ENCODE assay signal across 24 cellular contexts in genomic region chr1:43910359-43910758, GRCh38. TPM values are rescaled to one million over a fixed set of nuclear protein-coding genes. Genes with fewer than 3 reads are reported as not detected.
A peak's percentile ranks its signal among the peaks of the same experiment; 100 is the strongest.
DNase-seq lines count a peak whose midpoint lies in the region; ATAC-seq, FAIRE-seq and TF ChIP-seq lines count a peak whose summit lies in the region.
"Had no signal": no experiment of that assay in that cellular context is flagged by ENCODE, and none has a peak within 500 bp of the region (broad histone marks: within the 10 kb centered on the region; RNA-seq: fewer than 3 reads in every experiment).

No MANE protein-coding gene starts in this region.

- TF ChIP-seq EP300 in K562 (IDR thresholded peaks at IDR 0.05; ENCODE audit: low read length): no peak

- no peak for ATAC-seq in K562
- ATAC-seq: Panc1, T-helper 17 cell had no signal

- H3K4me3 Mint-ChIP-seq in CD8-positive, alpha-beta memory T cell: no peak overlapping the region
- H3K4me3 Mint-ChIP-seq: HFFc6, T-helper 17 cell had no signal

- no peaks in the 10 kb centered on the region for H3K79me2 ChIP-seq in OCI-LY7 (ENCODE audit: insufficient read depth, low read depth, low read length)
- H3K79me2 ChIP-seq in K562 (ENCODE audit: control insufficient read depth, insufficient read depth, low read length): no peaks in the 10 kb centered on the region

- no peak for FAIRE-seq in K562 (lab: Jason Lieb, UNC)

- no peak overlapping the region for H3K14ac ChIP-seq in neuronal stem cell (ENCODE audit: low read length)

- POLR2A ChIA-PET in GM10248 (lab: Yijun Ruan, JAX) (no interaction called here), OCI-LY7 (lab: Charles Lee) (no interaction called here), K562 (lab: Yijun Ruan, JAX) (interaction anchor here (0.8 kb wide), 1 partner anchor 8 kb away, joined by 3 read pairs; no protein-coding TSS in a partner anchor)
- POLR2A ChIA-PET in CD8-positive, alpha-beta memory T cell (lab: Charles Lee): no interaction called here

- H4K91ac ChIP-seq in neuronal stem cell (ENCODE audit: low read depth, low read length, poor library complexity): no peak overlapping the region

- H2BK12ac ChIP-seq in neuronal stem cell (ENCODE audit: low read length): no peak overlapping the region

- WGBS in K562 (ENCODE audit: insufficient coverage, low coverage, missing lambda C conversion rate): 81% methylated on average over 1 of the region's 1 CpG
- no CpG with 5 or more reads among the region's 1 CpG for WGBS in neuronal stem cell (ENCODE audit: extremely low coverage in 2 of 2, insufficient read length in 2 of 2, insufficient replicate concordance in 1 of 2), 2 donors

- in situ Hi-C loops in GM13977 (cut with MboI; ENCODE audit: low pct_unique_long_range_greater_than_20kb, low sequenced_read_pairs, unreplicated experiment) (no loop called here), K562 (cut with MboI) (no loop called here)

- H3K9me1 ChIP-seq in K562 (ENCODE audit: control insufficient read depth, insufficient read depth, low read length): no peaks in the 10 kb centered on the region

- no peak overlapping the region for H2BK5ac ChIP-seq in neuronal stem cell (ENCODE audit: low read length)

- DNase-seq in GM10248 (ENCODE audit: extremely low spot score) (no peak), GM13977 (ENCODE audit: low spot score) (no peak), OCI-LY7 (ENCODE audit: low spot score) (no peak), K562 (ENCODE audit: extremely low read depth in 1 of 4, low spot score in 3 of 4) (no peak), 8988T (no peak), iPS-NIHi7 (ENCODE audit: extremely low spot score) (no peak), neuronal stem cell (ENCODE audit: low spot score) (no peak)
- no peak for DNase-seq in CD8-positive, alpha-beta memory T cell
- DNase-seq: BE2C, DMS79 treated with DMSO at 0.1 percent for 48 hours, H7, HFFc6, Kasumi-1, MG63, NCI-H1048, NCI-H1417 treated with DMSO at 0.1 percent for 48 hours, NCI-H1930, NCI-H2227 treated with DMSO at 0.1 percent for 48 hours, NCI-H510A treated with DMSO at 0.1 percent for 48 hours, NCI-H82, SW 1271, T-helper 17 cell had no signal

- no peaks in the 10 kb centered on the region for H3K36me3 ChIP-seq in OCI-LY7 (ENCODE audit: insufficient read depth, low read length)
- no peaks in the 10 kb centered on the region for H3K36me3 ChIP-seq in K562 (ENCODE audit: control insufficient read depth, insufficient read depth, low read length)
- no peaks in the 10 kb centered on the region for H3K36me3 ChIP-seq in CD8-positive, alpha-beta memory T cell (ENCODE audit: insufficient read depth, low read length)
- H3K36me3 ChIP-seq in neuronal stem cell (replicated peaks in 1 of 2; ENCODE audit: control insufficient read depth in 2 of 2, insufficient read depth in 2 of 2, low read length in 2 of 2): peaks cover 2 to 17% of the 10 kb centered on the region in 2 donors
- H3K36me3 ChIP-seq: BE2C, MG63 had no signal

- CTCF ChIA-PET in GM10248 (lab: Yijun Ruan, JAX): interaction anchor here (1.2 to 3.2 kb wide), 2 partner anchors 24 to 147 kb away, joined by 9 to 15 read pairs; no protein-coding TSS in a partner anchor
- CTCF ChIA-PET in OCI-LY7 (lab: Charles Lee; ENCODE audit: unreplicated experiment): no interaction called here
- CTCF ChIA-PET in K562 (lab: Yijun Ruan, JAX; ENCODE audit: low intra/inter-chr PET ratio): interaction anchor here (0.8 to 1.5 kb wide), 2 partner anchors 147 to 382 kb away, joined by 3 to 6 read pairs; no protein-coding TSS in a partner anchor
- CTCF ChIA-PET in CD8-positive, alpha-beta memory T cell (lab: Charles Lee): no interaction called here

- H4K8ac ChIP-seq in neuronal stem cell (ENCODE audit: low read depth, low read length): no peak overlapping the region

- H3K4me1 ChIP-seq in OCI-LY7 (ENCODE audit: insufficient read depth, low read length, poor library complexity, severe bottlenecking) (no peaks in the 10 kb centered on the region), K562 (replicated peaks in 1 of 2; ENCODE audit: control insufficient read depth in 2 of 2, insufficient read depth in 2 of 2, low read length in 2 of 2) (peaks cover 0 to 5% of the 10 kb centered on the region in 2 experiments; a peak in 1 of 5 replicates), neuronal stem cell (ENCODE audit: control insufficient read depth in 2 of 2, insufficient read depth in 1 of 2, low read depth in 1 of 2, low read length in 2 of 2) (peaks cover 0 to 15% of the 10 kb centered on the region in 2 donors)
- H3K4me1 ChIP-seq in CD8-positive, alpha-beta memory T cell (ENCODE audit: insufficient read depth, low read length): no peaks in the 10 kb centered on the region
- H3K4me1 ChIP-seq: BE2C, SJSA1 had no signal

- no peaks in the 10 kb centered on the region for H3K27me3 ChIP-seq in K562 (ENCODE audit: control insufficient read depth in 2 of 2, insufficient read depth in 2 of 2, low read length in 2 of 2)
- no peaks in the 10 kb centered on the region for H3K27me3 ChIP-seq in CD8-positive, alpha-beta memory T cell (ENCODE audit: insufficient read depth, low read length, poor library complexity, severe bottlenecking)
- no peaks in the 10 kb centered on the region for H3K27me3 ChIP-seq in neuronal stem cell (ENCODE audit: control insufficient read depth in 3 of 3, insufficient read depth in 3 of 3, low read depth in 1 of 3, low read length in 3 of 3)
- H3K27me3 ChIP-seq: BE2C, MG63, SJSA1 had no signal

- BruUV-seq in OCI-LY7 (replicated peaks; lab: Mats Ljungman, UMichigan): no TSS peak
- no TSS peak for BruUV-seq in K562 (replicated peaks; lab: Mats Ljungman, UMichigan)

- TF ChIP-seq RAD21 in K562 (CRISPR knock-in tag; conservative IDR thresholded peaks at IDR 0.05 in 1 of 2, IDR thresholded peaks at IDR 0.05 in 1 of 2): peak; percentile 13 to 34; a peak in 2 of 4 replicates

- H3K4me2 ChIP-seq in OCI-LY7 (ENCODE audit: low read length) (no peak overlapping the region), K562 (ENCODE audit: insufficient read depth, low read length) (no peak overlapping the region), neuronal stem cell (ENCODE audit: insufficient read depth, low read length, poor library complexity, severe bottlenecking) (no peak overlapping the region)

- TF ChIP-seq CTCF in GM10248 (IDR thresholded peaks at IDR 0.05; ENCODE audit: control extremely low read depth, extremely low read depth, low read depth, missing control alignments) (peak; percentile 11), GM13977 (IDR thresholded peaks at IDR 0.05; ENCODE audit: extremely low read depth, insufficient read depth, missing control alignments) (peak; percentile 35), OCI-LY7 (conservative IDR thresholded peaks at IDR 0.05; ENCODE audit: low read length) (0 out of 2 replicates have a peak, but pooled peaks have one; percentile 20), K562 (IDR thresholded peaks at IDR 0.05 in 2 of 3, conservative IDR thresholded peaks at IDR 0.05 in 1 of 3; ENCODE audit: insufficient read depth in 2 of 3, low read depth in 1 of 3, low read length in 3 of 3) (peak in 1 of 3 experiments; percentile 24; a peak in 1 of 6 replicates)

- H3K9ac ChIP-seq in K562 (ENCODE audit: insufficient read depth in 1 of 2, low read depth in 2 of 2, low read length in 2 of 2): no peak overlapping the region
- H3K9ac ChIP-seq in neuronal stem cell (ENCODE audit: low read depth, low read length, poor library complexity): no peak overlapping the region

- no peak overlapping the region for H2AK5ac ChIP-seq in neuronal stem cell (ENCODE audit: low read depth, low read length)

- no peak overlapping the region for H2BK120ac ChIP-seq in neuronal stem cell (ENCODE audit: low read depth, low read length)

- no peaks in the 10 kb centered on the region for H3K27me3 Mint-ChIP-seq in CD8-positive, alpha-beta memory T cell
- H3K27me3 Mint-ChIP-seq: T-helper 17 cell had no signal

- H2AFZ ChIP-seq in OCI-LY7 (ENCODE audit: low read length) (no peak overlapping the region), K562 (ENCODE audit: low read depth, low read length) (no peak overlapping the region), neuronal stem cell (ENCODE audit: low read length) (no peak overlapping the region)

- H3K4me1 Mint-ChIP-seq in CD8-positive, alpha-beta memory T cell: peaks cover 0 to 5% (median 2%) of the 10 kb centered on the region in 3 donors

- H3K36me3 Mint-ChIP-seq in CD8-positive, alpha-beta memory T cell: peaks cover 4 to 40% (median 13%) of the 10 kb centered on the region in 3 donors

- H3K4ac ChIP-seq in neuronal stem cell (ENCODE audit: low read length): no peak overlapping the region

- no peak overlapping the region for H2BK15ac ChIP-seq in neuronal stem cell (ENCODE audit: low read length)

- H3K27ac ChIP-seq in OCI-LY7 (ENCODE audit: low read depth, low read length, poor library complexity, severe bottlenecking) (no peak overlapping the region), K562 (ENCODE audit: extremely low read depth, low read depth, low read length) (no peak overlapping the region), neuronal stem cell (replicated peaks; ENCODE audit: low read length) (no peak overlapping the region)
- no peak overlapping the region for H3K27ac ChIP-seq in CD8-positive, alpha-beta memory T cell (ENCODE audit: low read depth, low read length)
- H3K27ac ChIP-seq: SJSA1 had no signal

- H3K18ac ChIP-seq in neuronal stem cell (ENCODE audit: low read length): no peak overlapping the region

- TF ChIP-seq POLR2A in K562 (conservative IDR thresholded peaks at IDR 0.05): no peak

- no peak overlapping the region for H3K23ac ChIP-seq in neuronal stem cell (ENCODE audit: low read depth, low read length, poor library complexity)

- no peak overlapping the region for H3K4me3 ChIP-seq in OCI-LY7 (ENCODE audit: low read depth, low read length, poor library complexity, severe bottlenecking)
- H3K4me3 ChIP-seq in K562: no peak overlapping the region
- H3K4me3 ChIP-seq in CD8-positive, alpha-beta memory T cell (ENCODE audit: low read length): no peak overlapping the region
- no peak overlapping the region for H3K4me3 ChIP-seq in neuronal stem cell (ENCODE audit: low read length in 2 of 2)
- H3K4me3 ChIP-seq: MG63, SJSA1 had no signal

- H3K9me3 ChIP-seq in OCI-LY7 (ENCODE audit: low read length) (no peaks in the 10 kb centered on the region), K562 (replicated peaks; ENCODE audit: control insufficient read depth, insufficient read depth, low read depth, low read length) (no peaks in the 10 kb centered on the region), neuronal stem cell (replicated peaks in 1 of 2; ENCODE audit: control insufficient read depth in 2 of 2, insufficient read depth in 1 of 2, low read depth in 1 of 2, low read length in 2 of 2) (no peaks in the 10 kb centered on the region)
- H3K9me3 ChIP-seq in CD8-positive, alpha-beta memory T cell (ENCODE audit: low read length): no peaks in the 10 kb centered on the region
- H3K9me3 ChIP-seq: BE2C, MG63, SJSA1 had no signal

- no peaks in the 10 kb centered on the region for H3K9me2 ChIP-seq in OCI-LY7 (ENCODE audit: insufficient read depth, low read length)

- intact Hi-C loops in OCI-LY7 (cut with micrococcal nuclease; ENCODE audit: unreplicated experiment): no loop called here
- intact Hi-C loops in K562 (cut with micrococcal nuclease): no loop called here

- H3K9me3 Mint-ChIP-seq in CD8-positive, alpha-beta memory T cell: no peaks in the 10 kb centered on the region
- H3K9me3 Mint-ChIP-seq: HFFc6 had no signal

- no peaks in the 10 kb centered on the region for H3K79me1 ChIP-seq in neuronal stem cell (ENCODE audit: low read depth, low read length)

- H4K20me1 ChIP-seq in OCI-LY7 (ENCODE audit: insufficient read depth, low read length) (no peaks in the 10 kb centered on the region), K562 (replicated peaks; ENCODE audit: control insufficient read depth, insufficient read depth, low read length) (no peaks in the 10 kb centered on the region)

- H3K27ac Mint-ChIP-seq in CD8-positive, alpha-beta memory T cell: peak overlapping the region in 1 of 8 donors; percentile 42
- H3K27ac Mint-ChIP-seq: HFFc6, T-helper 17 cell had no signal

RNA-seq across cellular contexts. Expression of gene ARTN, which starts 23.2 kb away (rescaled TPM):
- 0.44 TPM in 1 of 2 replicates, not detected in the other for total RNA-seq in OCI-LY7 (2014; rRNA removed; shearing (Covaris generic))
- total RNA-seq in OCI-LY7 (2022): 1.2 and 1.8 TPM in 2 replicates
- 0.74 TPM in 1 of 2 replicates, not detected in the other for total RNA-seq in K562 (2011; cell fraction: chromatin; rRNA removed; ENCODE audit: low replicate concordance)
- 0.92 and 1.0 TPM in 2 replicates for total RNA-seq in K562 (2011; cell fraction: nucleolus; rRNA removed)
- total RNA-seq in K562 (2011; cell fraction: nucleoplasm; rRNA removed): 0.44 and 0.61 TPM in 2 replicates
- not detected in 2 replicates for total RNA-seq in K562 (2014; rRNA removed)
- total RNA-seq in K562 (2014; rRNA removed; fragmentation: Illumina TruSeq; extraction: Trizol): not detected in 2 replicates
- not detected in 2 replicates for total RNA-seq in K562 (2015; rRNA removed; fragmentation: Illumina TruSeq; extraction: Trizol)
- 0.38 TPM in 1 of 2 replicates, not detected in the other for total RNA-seq in K562 (2021)
- 0.06 and 0.07 TPM in 2 replicates for polyA plus RNA-seq in K562 (2011; rRNA removed)
- not detected in 2 replicates for polyA plus RNA-seq in K562 (2011; cell fraction: cytosol; rRNA removed)
- 0.46 and 0.50 TPM in 2 replicates for polyA plus RNA-seq in K562 (2011; cell fraction: nucleus; rRNA removed)
- 0.22 and 0.55 TPM in 2 replicates for polyA plus RNA-seq in K562 (2012)
- polyA plus RNA-seq in K562 (2014; fragmentation: Illumina TruSeq; extraction: Trizol): not detected in 2 replicates
- polyA plus RNA-seq in K562 (2014; fragmentation: Nextera tagmentation; extraction: Ambion mirVana): not detected
- polyA plus RNA-seq in K562 (2014; rRNA removed): not detected in 2 replicates
- not detected in 2 replicates for polyA minus RNA-seq in K562 (2011; rRNA and poly(A)+ RNA removed)
- polyA minus RNA-seq in K562 (2011; cell fraction: cytosol; rRNA and poly(A)+ RNA removed): not detected in 2 replicates
- polyA minus RNA-seq in K562 (2011; cell fraction: nucleus; rRNA and poly(A)+ RNA removed): 0.11 and 0.27 TPM in 2 replicates
- total RNA-seq in CD8-positive, alpha-beta memory T cell: under 1 TPM; 0.22 to 0.49 TPM
- not detected for polyA plus RNA-seq in CD8-positive, alpha-beta memory T cell
- 2.7 TPM for polyA plus RNA-seq in neuronal stem cell (2013, experiment 1 of 2)
- 2.4 TPM for polyA plus RNA-seq in neuronal stem cell (2013, experiment 2 of 2)
- total RNA-seq: SJSA1 had no signal

RNA-seq across cellular contexts. Expression of gene IPO13, which starts 36.4 kb away (rescaled TPM):
- 13.1 and 17.8 TPM in 2 replicates for total RNA-seq in OCI-LY7 (2014; rRNA removed; shearing (Covaris generic))
- total RNA-seq in OCI-LY7 (2022) (24.1 and 26.5 TPM in 2 replicates), K562 (2014; rRNA removed) (17.5 and 27.9 TPM in 2 replicates), K562 (2014; rRNA removed; fragmentation: Illumina TruSeq; extraction: Trizol) (7.8 and 10.0 TPM in 2 replicates), K562 (2015; rRNA removed; fragmentation: Illumina TruSeq; extraction: Trizol) (16.1 and 16.2 TPM in 2 replicates), K562 (2021) (28.4 and 30.8 TPM in 2 replicates)
- 24.0 and 67.1 TPM in 2 replicates for total RNA-seq in K562 (2011; cell fraction: chromatin; rRNA removed; ENCODE audit: low replicate concordance)
- total RNA-seq in K562 (2011; cell fraction: nucleolus; rRNA removed): 41.3 and 46.4 TPM in 2 replicates
- total RNA-seq in K562 (2011; cell fraction: nucleoplasm; rRNA removed): 28.3 and 29.6 TPM in 2 replicates
- polyA plus RNA-seq in K562 (2011; rRNA removed) (13.9 and 19.1 TPM in 2 replicates), K562 (2014; fragmentation: Illumina TruSeq; extraction: Trizol) (24.7 and 27.1 TPM in 2 replicates), K562 (2014; fragmentation: Nextera tagmentation; extraction: Ambion mirVana) (1 to 10 TPM; 7.0 to 9.8 TPM), K562 (2014; rRNA removed) (18.6 and 22.0 TPM in 2 replicates)
- polyA plus RNA-seq in K562 (2011; cell fraction: cytosol; rRNA removed): 27.1 and 36.4 TPM in 2 replicates
- 59.2 and 89.3 TPM in 2 replicates for polyA plus RNA-seq in K562 (2011; cell fraction: nucleus; rRNA removed)
- polyA plus RNA-seq in K562 (2012): 27.4 and 30.4 TPM in 2 replicates
- polyA minus RNA-seq in K562 (2011; rRNA and poly(A)+ RNA removed): 18.8 and 24.2 TPM in 2 replicates
- polyA minus RNA-seq in K562 (2011; cell fraction: cytosol; rRNA and poly(A)+ RNA removed): 16.5 and 21.7 TPM in 2 replicates
- 18.4 and 22.3 TPM in 2 replicates for polyA minus RNA-seq in K562 (2011; cell fraction: nucleus; rRNA and poly(A)+ RNA removed)
- total RNA-seq in CD8-positive, alpha-beta memory T cell: 10 to 100 TPM; 28.9 to 32.1 TPM
- 16.0 TPM for polyA plus RNA-seq in CD8-positive, alpha-beta memory T cell
- polyA plus RNA-seq in neuronal stem cell (2013, experiment 1 of 2): 9.3 TPM
- 9.1 TPM for polyA plus RNA-seq in neuronal stem cell (2013, experiment 2 of 2)

RNA-seq across cellular contexts. Expression of gene DPH2, which starts 59.5 kb away (rescaled TPM):
- total RNA-seq in OCI-LY7 (2014; rRNA removed; shearing (Covaris generic)): 42.1 and 45.6 TPM in 2 replicates
- total RNA-seq in OCI-LY7 (2022): 21.6 and 28.6 TPM in 2 replicates
- 110 and 268 TPM in 2 replicates for total RNA-seq in K562 (2011; cell fraction: chromatin; rRNA removed; ENCODE audit: low replicate concordance)
- total RNA-seq in K562 (2011; cell fraction: nucleolus; rRNA removed): 191 and 199 TPM in 2 replicates
- total RNA-seq in K562 (2011; cell fraction: nucleoplasm; rRNA removed): 123 and 150 TPM in 2 replicates
- total RNA-seq in K562 (2014; rRNA removed): 87.5 and 122 TPM in 2 replicates
- 31.9 and 39.4 TPM in 2 replicates for total RNA-seq in K562 (2014; rRNA removed; fragmentation: Illumina TruSeq; extraction: Trizol)
- total RNA-seq in K562 (2015; rRNA removed; fragmentation: Illumina TruSeq; extraction: Trizol): 66.8 and 68.1 TPM in 2 replicates
- total RNA-seq in K562 (2021): 94.1 and 97.3 TPM in 2 replicates
- 63.1 and 71.2 TPM in 2 replicates for polyA plus RNA-seq in K562 (2011; rRNA removed)
- polyA plus RNA-seq in K562 (2011; cell fraction: cytosol; rRNA removed): 117 and 149 TPM in 2 replicates
- polyA plus RNA-seq in K562 (2011; cell fraction: nucleus; rRNA removed): 379 and 380 TPM in 2 replicates
- polyA plus RNA-seq in K562 (2012): 39.2 and 65.5 TPM in 2 replicates
- 81.1 and 106 TPM in 2 replicates for polyA plus RNA-seq in K562 (2014; fragmentation: Illumina TruSeq; extraction: Trizol)
- polyA plus RNA-seq in K562 (2014; fragmentation: Nextera tagmentation; extraction: Ambion mirVana): 10 to 100 TPM; 17.9 to 27.0 TPM
- polyA plus RNA-seq in K562 (2014; rRNA removed): 93.2 and 110 TPM in 2 replicates
- polyA minus RNA-seq in K562 (2011; rRNA and poly(A)+ RNA removed): 50.3 and 52.5 TPM in 2 replicates
- 35.5 and 48.5 TPM in 2 replicates for polyA minus RNA-seq in K562 (2011; cell fraction: cytosol; rRNA and poly(A)+ RNA removed)
- 96.7 and 113 TPM in 2 replicates for polyA minus RNA-seq in K562 (2011; cell fraction: nucleus; rRNA and poly(A)+ RNA removed)
- 10 to 100 TPM; 85.8 to 94.7 TPM for total RNA-seq in CD8-positive, alpha-beta memory T cell
- polyA plus RNA-seq in CD8-positive, alpha-beta memory T cell: 32.9 TPM
- polyA plus RNA-seq in neuronal stem cell (2013, experiment 1 of 2): 11.1 TPM
- polyA plus RNA-seq in neuronal stem cell (2013, experiment 2 of 2): 11.6 TPM

Comparison
In these comparisons a context has a peak if more than half of its experiments do, and no peak if none do; other contexts are left out.
1. CTCF ChIA-PET loops: an anchor here in GM10248 (1.2 to 3.2 kb wide) and K562 (0.8 to 1.5 kb wide); none called in OCI-LY7 and CD8-positive, alpha-beta memory T cell.